Comparison of ENCODE assay signal across 8 cellular contexts in the genomic region with DNA sequence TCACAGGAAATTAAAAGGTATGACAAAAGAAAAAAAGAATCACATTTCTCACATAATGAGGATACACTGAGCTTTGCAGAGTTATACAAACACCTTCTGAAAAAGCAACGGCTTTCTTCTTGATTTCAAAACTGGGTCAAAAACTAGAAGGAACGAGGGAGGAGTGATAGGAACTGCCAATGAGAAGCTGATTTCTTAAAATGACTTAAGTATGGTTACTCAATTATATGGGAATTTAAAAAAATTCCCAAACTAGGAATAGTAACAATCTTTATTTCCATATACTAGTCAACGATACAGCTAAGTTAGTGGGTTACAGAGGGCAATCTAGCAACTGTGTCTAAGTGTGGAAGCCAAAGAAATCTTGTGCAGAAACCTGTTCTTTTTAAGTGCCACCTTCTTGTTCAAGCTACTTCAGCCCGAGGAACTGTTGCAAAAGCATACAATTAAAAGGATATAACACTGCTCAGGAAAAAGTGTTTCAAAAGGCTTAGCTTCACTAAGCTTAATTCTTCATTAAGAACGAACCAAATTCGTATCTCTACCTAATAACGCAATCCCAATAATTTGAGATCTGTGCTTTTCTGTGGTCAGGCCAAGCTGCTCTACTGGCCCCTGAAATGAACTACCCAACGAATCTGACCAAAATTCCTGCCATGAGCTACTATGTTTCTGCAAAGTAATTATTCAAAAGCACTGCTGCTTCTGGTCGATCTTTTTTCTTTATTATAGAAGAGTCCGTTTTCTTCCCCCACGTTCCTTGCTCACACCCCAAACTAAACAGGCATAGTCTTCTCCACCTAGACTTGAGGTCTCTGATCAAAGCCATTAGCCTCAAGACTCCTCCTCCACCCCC. TPM values are rescaled to one million over a fixed set of nuclear protein-coding genes. Genes with fewer than 3 reads are reported as not detected.
DNase-seq lines count a peak whose midpoint lies in the region; ATAC-seq, FAIRE-seq and TF ChIP-seq lines count a peak whose summit lies in the region.

No MANE protein-coding gene starts in this region.

- no peaks in the 10 kb centered on the region for H3K9me3 ChIP-seq in BLaER1 treated with 17β-estradiol and CSF1 and Interleukin-3, amounts not matched to agents 10 nM and 100 nM (replicated peaks in 1 of 11)
- H3K9me3 ChIP-seq in mucosa of rectum (ENCODE audit: control insufficient read depth in 2 of 2, low read length in 2 of 2): no peaks in the 10 kb centered on the region

- H3K4me2 ChIP-seq in BLaER1 treated with 17β-estradiol and CSF1 and Interleukin-3, amounts not matched to agents 10 nM and 100 nM: peak overlapping the region; percentile 82 to 98 (median 92)

- no peak for TF ChIP-seq POLR2A in H54 (IDR thresholded peaks at IDR 0.05; ENCODE audit: low read depth, low read length)

- TF ChIP-seq CTCF in brain microvascular endothelial cell (IDR thresholded peaks at IDR 0.05; ENCODE audit: low read depth, low read length, missing control alignments): no peak

- peaks cover 0 to 6% (median 0%) of the 10 kb centered on the region in 11 experiments; a peak in 2 of 22 replicates for H3K36me3 ChIP-seq in BLaER1 treated with 17β-estradiol and CSF1 and Interleukin-3, amounts not matched to agents 10 nM and 100 nM
- H3K36me3 ChIP-seq in brain microvascular endothelial cell (replicated peaks) (no peaks in the 10 kb centered on the region), mucosa of rectum (ENCODE audit: control insufficient read depth in 2 of 2, insufficient read depth in 2 of 2, low read length in 2 of 2) (no peaks in the 10 kb centered on the region)

- peaks cover 20 to 61% (median 55%) of the 10 kb centered on the region in 11 experiments; a peak in 18 of 22 replicates for H4K20me1 ChIP-seq in BLaER1 treated with 17β-estradiol and CSF1 and Interleukin-3, amounts not matched to agents 10 nM and 100 nM

- no peak for DNase-seq in Jurkat, Clone E6-1 (ENCODE audit: low read depth, low spot score)
- DNase-seq in brain microvascular endothelial cell (no peak), AG08396 (ENCODE audit: low spot score) (no peak), H54 (ENCODE audit: insufficient read length, low spot score) (no peak), SKM-1 (lab: John Stamatoyannopoulos, UW; ENCODE audit: unreplicated experiment) (no peak)

- peak overlapping the region; percentile 92 to 99 (median 98); a peak in 19 of 22 replicates for H3K27ac ChIP-seq in BLaER1 treated with 17β-estradiol and CSF1 and Interleukin-3, amounts not matched to agents 10 nM and 100 nM
- H3K27ac ChIP-seq in brain microvascular endothelial cell (no peak overlapping the region), mucosa of rectum (ENCODE audit: low read depth in 2 of 2, low read length in 2 of 2) (no peak overlapping the region)

- H3K9ac ChIP-seq in BLaER1 treated with 17β-estradiol and CSF1 and Interleukin-3, amounts not matched to agents 10 nM and 100 nM: peak overlapping the region; percentile 91 to 99 (median 99)
- H3K9ac ChIP-seq in mucosa of rectum (ENCODE audit: low read depth in 1 of 2, low read length in 2 of 2): peak overlapping the region; percentile 52 to 89

- no peak for ATAC-seq in HG03175 (IDR thresholded peaks at IDR 0.05; ENCODE audit: unreplicated experiment)

- peaks cover 61 to 79% (median 71%) of the 10 kb centered on the region in 10 experiments for H3K4me1 ChIP-seq in BLaER1 treated with 17β-estradiol and CSF1 and Interleukin-3, amounts not matched to agents 10 nM and 100 nM
- H3K4me1 ChIP-seq in mucosa of rectum (ENCODE audit: control insufficient read depth in 2 of 2, insufficient read depth in 2 of 2, low read length in 2 of 2): peaks cover 28 to 42% of the 10 kb centered on the region in 2 donors

- in situ Hi-C loops in brain microvascular endothelial cell (cut with HindIII; ENCODE audit: low pct_ligation_motif_present, low sequenced_read_pairs): no loop called here

- H3K4me3 ChIP-seq in BLaER1 treated with 17β-estradiol and CSF1 and Interleukin-3, amounts not matched to agents 10 nM and 100 nM: peak overlapping the region; percentile 87 to 98 (median 94)
- H3K4me3 ChIP-seq in Jurkat, Clone E6-1 (ENCODE audit: low read length): peak overlapping the region; percentile 82
- H3K4me3 ChIP-seq in brain microvascular endothelial cell (ENCODE audit: low read depth, low read length): peak overlapping the region; percentile 80
- peak overlapping the region; percentile 85 to 89 for H3K4me3 ChIP-seq in mucosa of rectum (ENCODE audit: low read length in 2 of 2)

- no peak for FAIRE-seq in H54 (lab: Jason Lieb, UNC)

- no peaks in the 10 kb centered on the region for H3K27me3 ChIP-seq in BLaER1 treated with 17β-estradiol and CSF1 and Interleukin-3, amounts not matched to agents 10 nM and 100 nM
- no peaks in the 10 kb centered on the region for H3K27me3 ChIP-seq in brain microvascular endothelial cell (replicated peaks)
- no peaks in the 10 kb centered on the region for H3K27me3 ChIP-seq in mucosa of rectum (ENCODE audit: control insufficient read depth in 2 of 2, insufficient read depth in 2 of 2, low read length in 2 of 2)

RNA-seq across cellular contexts. Expression of gene USP24, which starts 1.9 kb away (rescaled TPM):
- 26.5 TPM for polyA plus RNA-seq in Jurkat, Clone E6-1 (2012; ENCODE audit: insufficient read depth, insufficient read length)

Comparison
In these comparisons a context has a peak if more than half of its experiments do, and no peak if none do; other contexts are left out.
1. H3K27ac ChIP-seq: peak in BLaER1 treated with 17β-estradiol and CSF1 and Interleukin-3, amounts not matched to agents 10 nM and 100 nM (11 of 11); none in brain microvascular endothelial cell (single experiment) and mucosa of rectum (0 of 2).
2. Peak in every context shown above with its lines, with median percentiles within 50 percentile points of each other: H3K4me3 ChIP-seq.